Comparison of ENCODE assay signal across 25 cellular contexts in the genomic region with DNA sequence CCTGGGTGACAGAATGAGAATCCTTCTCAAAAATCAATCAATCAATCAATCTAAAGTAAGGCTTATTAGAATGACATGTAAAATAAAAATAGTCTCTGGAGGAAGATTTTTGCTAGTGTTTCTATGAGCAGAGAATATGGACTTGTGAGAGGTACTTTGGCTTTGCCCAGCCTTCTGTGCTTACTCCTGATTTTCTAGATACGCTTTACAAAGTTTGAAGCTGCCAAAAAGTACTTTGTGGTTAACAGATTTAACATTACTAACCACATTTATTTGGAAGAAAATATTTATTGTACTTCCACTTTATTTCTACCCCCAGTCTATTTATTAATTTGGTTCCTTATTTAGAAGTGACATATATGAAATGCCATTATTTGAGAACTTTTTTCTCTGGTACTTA.
"Had no signal": no experiment of that assay in that cellular context is flagged by ENCODE, and none has a peak within 500 bp of the region (broad histone marks: within the 10 kb centered on the region; RNA-seq: fewer than 3 reads in every experiment).

No MANE protein-coding gene starts in this region.

- H3K27me3 ChIP-seq: gastrocnemius medialis, ovary had no signal

- H3K9me3 ChIP-seq: gastrocnemius medialis, left ventricle myocardium inferior, ovary, prostate gland, thoracic aorta had no signal

- H3K4me1 Mint-ChIP-seq: activated naive CD8-positive, alpha-beta T cell treated with anti-CD3 and anti-CD28 coated beads, Interleukin-2, amount 10 ng/mL, durations not matched to agents 7 days and 5 days; brain; mesothelial cell of epicardium had no signal

- H3K4me1 ChIP-seq: gastrocnemius medialis, left ventricle myocardium inferior, prostate gland had no signal

- DNase-seq: activated CD4-positive, alpha-beta T cell treated with anti-CD3 and anti-CD28 coated beads for 1 hour; activated CD4-positive, alpha-beta T cell treated with anti-CD3 and anti-CD28 coated beads, Interleukin-2, amount 50 U/mL, for 1 hour; activated naive CD4-positive, alpha-beta T cell; activated naive CD8-positive, alpha-beta T cell treated with anti-CD3 and anti-CD28 coated beads, Interleukin-2, amount 10 ng/mL, durations not matched to agents 7 days and 5 days; activated T-cell treated with anti-CD3 and anti-CD28 coated beads, Interleukin-2, amount 50 U/mL, for 1 hour; amygdala; caudate nucleus; effector memory CD4-positive, alpha-beta T cell; gastrocnemius medialis; hippocampal formation; left ventricle myocardium inferior; natural killer cell; ovary; stimulated activated CD4-positive, alpha-beta T cell treated with anti-CD3 and anti-CD28 coated beads, Interleukin-1b, Interleukin-23, amount 100 ng/mL, for 48 hours; T-helper 9 cell had no signal

- FAIRE-seq: colon, endothelial cell of umbilical vein had no signal

- H3K27me3 Mint-ChIP-seq: activated naive CD8-positive, alpha-beta T cell treated with anti-CD3 and anti-CD28 coated beads, Interleukin-2, amount 10 ng/mL, durations not matched to agents 7 days and 5 days; brain; type B pancreatic cell had no signal

- H3K9me3 Mint-ChIP-seq: activated naive CD8-positive, alpha-beta T cell treated with anti-CD3 and anti-CD28 coated beads, Interleukin-2, amount 10 ng/mL, durations not matched to agents 7 days and 5 days; activated T-helper 2 cell treated with anti-CD3 and anti-CD28 coated beads, Interferon-gamma antibody, Interleukin-2, Interleukin-4, amounts not matched to agents 10 μg/mL and 5 μg/mL and 100 μg/mL, durations not matched to agents 14 hours and 24 hours and 36 hours; brain; mesothelial cell of epicardium; natural killer cell; type B pancreatic cell had no signal

- ATAC-seq: esophagus mucosa, gastrocnemius medialis, natural killer cell had no signal

- H3K36me3 ChIP-seq: ovary, prostate gland had no signal

- H3K4me3 Mint-ChIP-seq: activated naive CD8-positive, alpha-beta T cell treated with anti-CD3 and anti-CD28 coated beads, Interleukin-2, amount 10 ng/mL, durations not matched to agents 7 days and 5 days; brain; mesothelial cell of epicardium; natural killer cell; type B pancreatic cell had no signal

- H3K27ac ChIP-seq: left ventricle myocardium inferior, ovary, prostate gland, skin epidermis, thoracic aorta had no signal

- H3K27ac Mint-ChIP-seq: activated naive CD8-positive, alpha-beta T cell treated with anti-CD3 and anti-CD28 coated beads, Interleukin-2, amount 10 ng/mL, durations not matched to agents 7 days and 5 days; activated T-helper 2 cell treated with anti-CD3 and anti-CD28 coated beads, Interferon-gamma antibody, Interleukin-2, Interleukin-4, amounts not matched to agents 10 μg/mL and 5 μg/mL and 100 μg/mL, durations not matched to agents 14 hours and 24 hours and 36 hours; brain; mesothelial cell of epicardium; type B pancreatic cell had no signal

- H3K4me3 ChIP-seq: gastrocnemius medialis, left ventricle myocardium inferior, ovary, prostate gland, skin epidermis, thoracic aorta had no signal
